In genomic region chr5:53087596-53087995, GRCh38 we compare ENCODE assay signal across 22 cellular contexts.
DNase-seq lines count a peak whose midpoint lies in the region; ATAC-seq and TF ChIP-seq lines count a peak whose summit lies in the region.
"Had no signal": no experiment of that assay in that cellular context is flagged by ENCODE, and none has a peak within 500 bp of the region (broad histone marks: within the 10 kb centered on the region; RNA-seq: fewer than 3 reads in every experiment).

No MANE protein-coding gene starts in this region.

- H3K27ac ChIP-seq in DND-41 (ENCODE audit: low read length): peak overlapping the region; percentile 13
- H3K27ac ChIP-seq: esophagus squamous epithelium, right lobe of liver, thyroid gland had no signal

- H3K9me3 ChIP-seq in DND-41 (ENCODE audit: insufficient read depth, low read length, severe bottlenecking): no peaks in the 10 kb centered on the region
- H3K9me3 ChIP-seq: esophagus squamous epithelium, right lobe of liver, thyroid gland had no signal

- no peak for DNase-seq in DND-41
- DNase-seq in amygdala (lab: John Stamatoyannopoulos, UW): peak in 50 of 56 donors; percentile 2 to 79 (median 36)
- peak; percentile 11 to 87 (median 61) for DNase-seq in head of caudate nucleus
- DNase-seq in pons (ENCODE audit: low spot score): peak; percentile 98
- no peak for DNase-seq in SHP77 (lab: John Stamatoyannopoulos, UW)
- no peak for DNase-seq in NCI-H2227 (lab: John Stamatoyannopoulos, UW; ENCODE audit: unreplicated experiment)
- no peak for DNase-seq in AML-193 (lab: John Stamatoyannopoulos, UW)
- DNase-seq in activated CD8-positive, alpha-beta memory T cell treated with anti-CD3 and anti-CD28 coated beads, Interleukin-2, amount 50 U/mL, for 48 hours: no peak
- DNase-seq: activated CD4-positive, alpha-beta T cell treated with anti-CD3 and anti-CD28 coated beads, Interleukin-2, amount 50 U/mL, for 48 hours; activated CD8-positive, alpha-beta memory T cell treated with anti-CD3 and anti-CD28 coated beads, Interleukin-2, amount 50 U/mL, for 4 hours; activated effector memory CD4-positive, alpha-beta T cell treated with Interleukin-2 at 50 U/mL for 16 hours; cortex of kidney; esophagus squamous epithelium; NCI-H1092; NCI-H1930; NCI-H2227 treated with DMSO at 0.1 percent for 48 hours; NCI-H774; right lobe of liver; stimulated activated CD4-positive, alpha-beta T cell treated with anti-CD3 and anti-CD28 coated beads, Interleukin-4, amount 100 ng/mL, for 4 hours; stimulated activated naive CD4-positive, alpha-beta T cell; thyroid gland had no signal

- intact Hi-C loops in head of caudate nucleus (cut with DNase I): loop anchor here (10.0 kb wide), 1 partner anchor 103 kb away; the partner anchor contains the start of gene ITGA2

- no peaks in the 10 kb centered on the region for H3K79me2 ChIP-seq in DND-41 (ENCODE audit: insufficient read depth, low read length)

- H3K4me1 ChIP-seq in DND-41 (ENCODE audit: insufficient read depth, low read length): peaks cover 69% of the 10 kb centered on the region
- H3K4me1 ChIP-seq: esophagus squamous epithelium, right lobe of liver, thyroid gland had no signal

- no peak for ATAC-seq in DND-41 (ENCODE audit: insufficient read depth, low read depth)
- ATAC-seq: right lobe of liver, WTC11 had no signal

- no peak overlapping the region for H2AFZ ChIP-seq in DND-41 (ENCODE audit: low read depth, low read length)

- no peaks in the 10 kb centered on the region for H3K27me3 ChIP-seq in DND-41 (ENCODE audit: insufficient read depth, low read length, poor library complexity)
- H3K27me3 ChIP-seq: esophagus squamous epithelium, right lobe of liver, thyroid gland had no signal

- H3K4me2 ChIP-seq in DND-41 (ENCODE audit: insufficient read depth, low read length): no peak overlapping the region

- H3K36me3 ChIP-seq in DND-41 (ENCODE audit: insufficient read depth, low read length): no peaks in the 10 kb centered on the region
- H3K36me3 ChIP-seq: right lobe of liver, thyroid gland had no signal

- no peak overlapping the region for H3K9ac ChIP-seq in DND-41 (ENCODE audit: low read depth, low read length)

- H3K4me3 ChIP-seq in DND-41 (ENCODE audit: low read depth in 1 of 2, low read length in 2 of 2): no peak overlapping the region
- H3K4me3 ChIP-seq: esophagus squamous epithelium, right lobe of liver, thyroid gland had no signal

- TF ChIP-seq CTCF in DND-41 (IDR thresholded peaks at IDR 0.05; ENCODE audit: borderline replicate concordance, extremely low read depth, low read length, poor library complexity, severe bottlenecking): no peak

- no peaks in the 10 kb centered on the region for H4K20me1 ChIP-seq in DND-41 (ENCODE audit: insufficient read depth, low read length)

Comparison
In these comparisons a context has a peak if more than half of its experiments do, and no peak if none do; other contexts are left out.
1. DNase-seq: peak in amygdala (50 of 56), head of caudate nucleus (42 of 42) and pons (single experiment); none in DND-41 (single experiment), SHP77 (0 of 2), NCI-H2227 (single experiment), AML-193 (0 of 2) and activated CD8-positive, alpha-beta memory T cell treated with anti-CD3 and anti-CD28 coated beads, Interleukin-2, amount 50 U/mL, for 48 hours (single experiment).